29 cellular contexts compared by ENCODE assay signal in genomic region chr3:64493149-64493548, GRCh38.
"Had no signal": no experiment of that assay in that cellular context is flagged by ENCODE, and none has a peak within 500 bp of the region (broad histone marks: within the 10 kb centered on the region; RNA-seq: fewer than 3 reads in every experiment).

No MANE protein-coding gene starts in this region.

- H3K36me3 ChIP-seq: ascending aorta, WERI-Rb-1 had no signal

- H3K4me1 ChIP-seq: ascending aorta had no signal

- ATAC-seq: activated CD4-positive, alpha-beta T cell treated with anti-CD3 and anti-CD28 coated beads for 36 hours; activated CD4-positive, CD25-positive, alpha-beta regulatory T cell treated with anti-CD3 and anti-CD28 coated beads, Interleukin-2, amount 50 U/mL, for 24 hours; activated CD8-positive, alpha-beta memory T cell treated with anti-CD3 and anti-CD28 coated beads, Interleukin-2, amount 10 ng/mL, durations not matched to agents 7 days and 5 days; activated CD8-positive, alpha-beta T cell treated with anti-CD3 and anti-CD28 coated beads, Interleukin-2, amount 10 ng/mL, durations not matched to agents 7 days and 5 days; activated naive CD8-positive, alpha-beta T cell treated with anti-CD3 and anti-CD28 coated beads, Interleukin-2, amount 50 U/mL, for 24 hours; WTC11 had no signal

- H3K27ac ChIP-seq: ascending aorta, WERI-Rb-1 had no signal

- H3K9me3 ChIP-seq: ascending aorta had no signal

- H3K4me3 ChIP-seq: ascending aorta had no signal

- DNase-seq: activated CD4-positive, alpha-beta memory T cell treated with anti-CD3 and anti-CD28 coated beads, Interleukin-2, amount 10 ng/mL, durations not matched to agents 7 days and 5 days; activated CD4-positive, alpha-beta T cell treated with anti-CD3 and anti-CD28 coated beads for 1 hour; activated CD4-positive, alpha-beta T cell treated with anti-CD3 and anti-CD28 coated beads for 36 hours; activated CD4-positive, alpha-beta T cell treated with anti-CD3 and anti-CD28 coated beads for 48 hours; activated CD4-positive, alpha-beta T cell treated with anti-CD3 and anti-CD28 coated beads, Interleukin-2, amount 10 ng/mL, durations not matched to agents 7 days and 5 days; activated CD4-positive, alpha-beta T cell treated with anti-CD3 and anti-CD28 coated beads, Interleukin-2, amount 50 U/mL, for 48 hours; activated CD4-positive, CD25-positive, alpha-beta regulatory T cell; activated CD8-positive, alpha-beta memory T cell treated with anti-CD3 and anti-CD28 coated beads for 24 hours; activated CD8-positive, alpha-beta memory T cell treated with anti-CD3 and anti-CD28 coated beads, Interleukin-2, amount 10 ng/mL, durations not matched to agents 7 days and 5 days; activated CD8-positive, alpha-beta memory T cell treated with anti-CD3 and anti-CD28 coated beads, Interleukin-2, amount 50 U/mL, for 48 hours; activated CD8-positive, alpha-beta T cell treated with anti-CD3 and anti-CD28 coated beads, Interleukin-2, amount 10 ng/mL, durations not matched to agents 7 days and 5 days; activated effector memory CD4-positive, alpha-beta T cell treated with Interleukin-2 at 50 U/mL for 16 hours; activated gamma-delta T cell; activated naive CD4-positive, alpha-beta T cell treated with anti-CD3 and anti-CD28 coated beads, Interleukin-2, amount 10 ng/mL, durations not matched to agents 7 days and 5 days; activated naive CD4-positive, alpha-beta T cell treated with Interleukin-2 at 50 U/mL for 16 hours; activated naive CD8-positive, alpha-beta T cell treated with anti-CD3 and anti-CD28 coated beads, Interleukin-2, amount 10 ng/mL, durations not matched to agents 7 days and 5 days; activated naive CD8-positive, alpha-beta T cell treated with anti-CD3 and anti-CD28 coated beads, Interleukin-2, amount 50 U/mL, for 24 hours; activated T-cell treated with anti-CD3 and anti-CD28 coated beads, Interleukin-2, amount 50 U/mL, for 24 hours; activated T-cell treated with anti-CD3 and anti-CD28 coated beads, Interleukin-2, amount 50 U/mL, for 48 hours; amygdala; anterior cingulate cortex; central memory CD4-positive, alpha-beta T cell; T-helper 1 cell; T-helper 2 cell; T-helper 9 cell; WERI-Rb-1 had no signal

- H3K27me3 ChIP-seq: ascending aorta had no signal
